ENCODE assay signal across 8 cellular contexts in genomic region chr14:77097006-77097688, GRCh38. TPM values are rescaled to one million over a fixed set of nuclear protein-coding genes. Genes with fewer than 3 reads are reported as not detected.
DNase-seq lines count a peak whose midpoint lies in the region; ATAC-seq and TF ChIP-seq lines count a peak whose summit lies in the region.

No MANE protein-coding gene starts in this region.

- H3K4me1 Mint-ChIP-seq in CD8-positive, alpha-beta memory T cell, result peaks cover 26 to 54% (median 46%) of the 10 kb centered on the region in 3 donors
- H3K4me1 Mint-ChIP-seq in WTC11, result peaks cover 45% of the 10 kb centered on the region

- peak overlapping the region; percentile 88 to 100 (median 92) for H3K4me3 Mint-ChIP-seq in CD8-positive, alpha-beta memory T cell
- H3K4me3 Mint-ChIP-seq in WTC11, result peak overlapping the region; percentile 84

- TF ChIP-seq CTCF in HFF-Myc (IDR thresholded peaks at IDR 0.05; ENCODE audit: low read depth, low read length, missing control alignments) (no peak), WTC11 (IDR thresholded peaks at IDR 0.05) (no peak)

- H3K4me1 ChIP-seq in CD8-positive, alpha-beta memory T cell (ENCODE audit: insufficient read depth, low read length), result peaks cover 20% of the 10 kb centered on the region

- ATAC-seq in WTC11, result no peak

- DNase-seq in CD8-positive, alpha-beta memory T cell, result peak in 1 of 5 donors; percentile 9
- DNase-seq in HFF-Myc (ENCODE audit: extremely low read depth, low read depth), result no peak
- no peak for DNase-seq in WTC11 (ENCODE audit: low spot score)
- peak; percentile 22 for DNase-seq in glomerular visceral epithelial cell (ENCODE audit: extremely low spot score)
- no peak for DNase-seq in skeletal muscle cell (ENCODE audit: low read depth)
- no peak for DNase-seq in H4 (ENCODE audit: low spot score)
- no peak for DNase-seq in activated CD4-positive, alpha-beta T cell treated with anti-CD3 and anti-CD28 coated beads, Interleukin-2, amount 50 U/mL, for 1 hour
- DNase-seq in occipital lobe (lab: John Stamatoyannopoulos, UW), result no peak

- peak overlapping the region; percentile 58 to 98 (median 96) for H3K27ac Mint-ChIP-seq in CD8-positive, alpha-beta memory T cell
- H3K27ac Mint-ChIP-seq in WTC11, result peak overlapping the region; percentile 92

- H3K27me3 ChIP-seq in CD8-positive, alpha-beta memory T cell (ENCODE audit: insufficient read depth, low read length, poor library complexity, severe bottlenecking), result no peaks in the 10 kb centered on the region

- POLR2A ChIA-PET in CD8-positive, alpha-beta memory T cell (lab: Charles Lee), result interaction anchor here (0.6 kb wide), 1 partner anchor 67 kb away, joined by 4 read pairs; no protein-coding TSS in a partner anchor
- POLR2A ChIA-PET in WTC11 (lab: Charles Lee), result interaction anchor here (0.9 kb wide), 1 partner anchor 37 kb away, joined by 4 read pairs; no protein-coding TSS in a partner anchor

- H3K27ac ChIP-seq in CD8-positive, alpha-beta memory T cell (ENCODE audit: low read depth, low read length), result peak overlapping the region; percentile 97

- H3K36me3 Mint-ChIP-seq in CD8-positive, alpha-beta memory T cell, result peaks cover 0 to 10% (median 0%) of the 10 kb centered on the region in 3 donors
- H3K36me3 Mint-ChIP-seq in WTC11, result no peaks in the 10 kb centered on the region

- H3K9me3 ChIP-seq in CD8-positive, alpha-beta memory T cell (ENCODE audit: low read length), result no peaks in the 10 kb centered on the region

- CTCF ChIA-PET in CD8-positive, alpha-beta memory T cell (lab: Charles Lee), result interaction anchor here (0.9 to 3.2 kb wide), 10 partner anchors 12 to 221 kb away, joined by 3 to 12 read pairs (median 5); no protein-coding TSS in a partner anchor
- CTCF ChIA-PET in WTC11 (lab: Charles Lee), result interaction anchor here (0.5 to 7.1 kb wide), 6 partner anchors 21 to 224 kb away, joined by 3 to 74 read pairs (median 10); no protein-coding TSS in a partner anchor

- H3K27me3 Mint-ChIP-seq in CD8-positive, alpha-beta memory T cell, result no peaks in the 10 kb centered on the region
- H3K27me3 Mint-ChIP-seq in WTC11 (ENCODE audit: low read depth), result no peaks in the 10 kb centered on the region

- H3K9me3 Mint-ChIP-seq in CD8-positive, alpha-beta memory T cell, result no peaks in the 10 kb centered on the region
- no peaks in the 10 kb centered on the region for H3K9me3 Mint-ChIP-seq in WTC11

- peak overlapping the region; percentile 57 for H3K4me3 ChIP-seq in CD8-positive, alpha-beta memory T cell (ENCODE audit: low read length)
- peak overlapping the region; percentile 87 for H3K4me3 ChIP-seq in HFF-Myc (replicated peaks; ENCODE audit: low read depth, low read length)
- H3K4me3 ChIP-seq in skeletal muscle cell (ENCODE audit: low read depth, low read length), result peak overlapping the region; percentile 81

- H3K36me3 ChIP-seq in CD8-positive, alpha-beta memory T cell (ENCODE audit: insufficient read depth, low read length), result no peaks in the 10 kb centered on the region

TF ChIP-seq in WTC11, 78 proteins besides CTCF, POLR2A, EP300 and RAD21:
- TF ChIP-seq IRF1 (CRISPR knock-in tag; IDR thresholded peaks at IDR 0.05) (no peak), ELF4 (CRISPR knock-in tag; IDR thresholded peaks at IDR 0.05; ENCODE audit: low read depth) (no peak), ESRRA (CRISPR knock-in tag; IDR thresholded peaks at IDR 0.05; ENCODE audit: borderline replicate concordance) (no peak), NFATC4 (CRISPR knock-in tag; IDR thresholded peaks at IDR 0.05) (no peak), NR3C1 (CRISPR knock-in tag; conservative IDR thresholded peaks at IDR 0.05; ENCODE audit: low read depth) (no peak), ZNF232 (CRISPR knock-in tag; IDR thresholded peaks at IDR 0.05) (no peak), ZNF317 (CRISPR knock-in tag; IDR thresholded peaks at IDR 0.05; ENCODE audit: borderline replicate concordance, low read depth) (no peak), ZNF416 (CRISPR knock-in tag; IDR thresholded peaks at IDR 0.05) (no peak), MYBL2 (CRISPR knock-in tag; IDR thresholded peaks at IDR 0.05) (no peak), EMX1 (CRISPR knock-in tag; IDR thresholded peaks at IDR 0.05) (no peak)

RNA-seq across cellular contexts. Expression of gene CIPC, which starts 0.9 kb away (rescaled TPM):
- total RNA-seq in CD8-positive, alpha-beta memory T cell, result 10 to 100 TPM; 10.5 to 12.7 TPM
- 6.2 TPM for polyA plus RNA-seq in CD8-positive, alpha-beta memory T cell
- total RNA-seq in WTC11 (2021), result 22.5 to 25.4 TPM (median 24.2 TPM) in 3 replicates
- 13.6 and 22.9 TPM in 2 replicates for total RNA-seq in H4 (2014; rRNA removed; shearing (Covaris generic))
- 44.5 TPM for total RNA-seq in occipital lobe

RNA-seq across cellular contexts. Expression of gene ZDHHC22, which starts 44.4 kb away (rescaled TPM):
- total RNA-seq in CD8-positive, alpha-beta memory T cell, result not detected
- polyA plus RNA-seq in CD8-positive, alpha-beta memory T cell, result not detected
- total RNA-seq in WTC11 (2021) (38.6 to 47.7 TPM (median 39.3 TPM) in 3 replicates), occipital lobe (12.0 TPM)
- not detected in 2 replicates for total RNA-seq in H4 (2014; rRNA removed; shearing (Covaris generic))

Comparison
In these comparisons a context has a peak if more than half of its experiments do, and no peak if none do; other contexts are left out.
1. RNA of gene ZDHHC22, which starts 44.4 kb away (total RNA-seq): 38.6 to 47.7 TPM in WTC11 and 12.0 TPM in occipital lobe (single experiment); not detected in CD8-positive, alpha-beta memory T cell and not detected in H4; every median in the first group is over 10 times any median in the second.
2. Peak in every context shown above with its lines, with median percentiles within 50 percentile points of each other: H3K4me3 ChIP-seq.